ENCODE assay signal across 8 cellular contexts in the genomic region with DNA sequence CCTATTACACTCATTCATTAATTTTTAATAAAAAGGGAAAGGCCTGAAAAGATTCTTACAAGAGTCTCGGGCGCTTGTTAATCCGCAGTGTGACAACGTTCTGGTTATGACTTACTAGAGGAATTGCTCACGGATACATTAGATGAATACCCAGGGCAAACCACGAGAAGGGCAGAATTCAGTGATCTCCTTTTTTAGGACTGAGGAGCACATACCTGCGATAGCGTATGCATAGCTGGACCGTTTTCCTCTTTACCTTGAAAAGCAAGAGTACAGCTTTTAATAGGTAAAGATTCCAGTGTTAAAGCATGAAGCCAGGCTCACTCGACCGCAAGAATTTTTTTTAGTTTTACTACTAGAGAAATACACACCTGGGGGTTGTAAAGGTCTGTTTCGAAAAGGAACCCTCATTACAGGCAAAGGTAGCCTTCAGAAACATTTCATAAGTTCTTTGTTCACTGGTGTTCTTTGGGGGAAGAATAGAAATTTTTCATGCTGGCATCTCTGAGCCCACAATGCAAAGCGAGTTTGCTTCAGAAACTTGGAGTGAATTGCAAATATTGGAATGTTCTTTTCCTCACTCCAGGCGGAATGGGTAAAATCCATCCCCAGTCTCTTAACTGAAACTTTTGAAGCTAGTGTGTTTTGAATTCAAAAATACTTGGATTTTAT. TPM values are rescaled to one million over a fixed set of nuclear protein-coding genes. Genes with fewer than 3 reads are reported as not detected.
DNase-seq lines count a peak whose midpoint lies in the region; ATAC-seq and TF ChIP-seq lines count a peak whose summit lies in the region.

No MANE protein-coding gene starts in this region.

- TF ChIP-seq EP300 in stomach (IDR thresholded peaks at IDR 0.05) = no peak

- TF ChIP-seq POLR2A in stomach (IDR thresholded peaks at IDR 0.05) = no peak

- no peaks in the 10 kb centered on the region for H3K9me3 Mint-ChIP-seq in activated naive CD8-positive, alpha-beta T cell treated with anti-CD3 and anti-CD28 coated beads, Interleukin-2, amount 50 U/mL, for 24 hours

- H3K27me3 ChIP-seq in cardiac muscle cell (no peaks in the 10 kb centered on the region), iPS-18a (ENCODE audit: control insufficient read depth, insufficient read depth, low read length) (no peaks in the 10 kb centered on the region), stomach (no peaks in the 10 kb centered on the region)

- H3K4me3 ChIP-seq in cardiac muscle cell = peak overlapping the region; percentile 95
- peak overlapping the region; percentile 99 for H3K4me3 ChIP-seq in iPS-18a (ENCODE audit: low read length)
- peak overlapping the region; percentile 55 to 96 (median 79) for H3K4me3 ChIP-seq in stomach

- no peaks in the 10 kb centered on the region for H3K9me3 ChIP-seq in cardiac muscle cell (ENCODE audit: low read depth)
- no peaks in the 10 kb centered on the region for H3K9me3 ChIP-seq in iPS-18a (ENCODE audit: control insufficient read depth, low read depth, low read length)
- no peaks in the 10 kb centered on the region for H3K9me3 ChIP-seq in stomach

- peak overlapping the region; percentile 90 for H3K27ac Mint-ChIP-seq in activated naive CD8-positive, alpha-beta T cell treated with anti-CD3 and anti-CD28 coated beads, Interleukin-2, amount 50 U/mL, for 24 hours

- H3K36me3 Mint-ChIP-seq in activated naive CD8-positive, alpha-beta T cell treated with anti-CD3 and anti-CD28 coated beads, Interleukin-2, amount 50 U/mL, for 24 hours (ENCODE audit: low read depth) = peaks cover 30% of the 10 kb centered on the region

- peak overlapping the region; percentile 92 for H3K4me3 Mint-ChIP-seq in activated naive CD8-positive, alpha-beta T cell treated with anti-CD3 and anti-CD28 coated beads, Interleukin-2, amount 50 U/mL, for 24 hours

- DNase-seq in cardiac muscle cell (ENCODE audit: low read depth in 1 of 2, low spot score in 1 of 2) (peak in 1 of 2 donors; percentile 54), left cardiac atrium (no peak), stomach (no peak), KBM-7 (no peak)
- no peak for DNase-seq in activated naive CD8-positive, alpha-beta T cell treated with anti-CD3 and anti-CD28 coated beads, Interleukin-2, amount 50 U/mL, for 24 hours

- H3K4me1 Mint-ChIP-seq in activated naive CD8-positive, alpha-beta T cell treated with anti-CD3 and anti-CD28 coated beads, Interleukin-2, amount 50 U/mL, for 24 hours = peaks cover 43% of the 10 kb centered on the region

- H3K27ac ChIP-seq in cardiac muscle cell (peak overlapping the region; percentile 100), iPS-18a (ENCODE audit: low read length) (peak overlapping the region; percentile 97), stomach (peak overlapping the region; percentile 98 to 100 (median 100))

- in situ Hi-C loops in KBM-7 (cut with MboI; ENCODE audit: low pct_unique_long_range_greater_than_20kb, low sequenced_read_pairs) = no loop called here

- peaks cover 15% of the 10 kb centered on the region for H3K4me1 ChIP-seq in cardiac muscle cell (ENCODE audit: low read depth)
- H3K4me1 ChIP-seq in iPS-18a (ENCODE audit: control insufficient read depth, low read depth, low read length) = peaks cover 8% of the 10 kb centered on the region
- peaks cover 36 to 54% (median 43%) of the 10 kb centered on the region in 4 donors for H3K4me1 ChIP-seq in stomach

- WGBS in stomach, 5 donors = 2 to 6% (median 3%) methylated on average over 14 of the region's 14 CpGs

- H3K27me3 Mint-ChIP-seq in activated naive CD8-positive, alpha-beta T cell treated with anti-CD3 and anti-CD28 coated beads, Interleukin-2, amount 50 U/mL, for 24 hours = no peaks in the 10 kb centered on the region

- intact Hi-C loops in left cardiac atrium (cut with DNase I) (no loop called here), stomach (cut with DNase I; ENCODE audit: low total_unique reads) (no loop called here)

- no peaks in the 10 kb centered on the region for H3K36me3 ChIP-seq in cardiac muscle cell
- peaks cover 3% of the 10 kb centered on the region for H3K36me3 ChIP-seq in iPS-18a (ENCODE audit: control insufficient read depth, low read depth, low read length)
- H3K36me3 ChIP-seq in stomach = peaks cover 0 to 11% (median under 1%) of the 10 kb centered on the region in 4 donors

- TF ChIP-seq CTCF in cardiac muscle cell (IDR thresholded peaks at IDR 0.05; ENCODE audit: low read depth, low read length) (no peak), stomach (IDR thresholded peaks at IDR 0.05) (no peak)

- ATAC-seq in left cardiac atrium (no peak), HG03139 (IDR thresholded peaks at IDR 0.05; ENCODE audit: unreplicated experiment) (peak; percentile 7), GM21515 (IDR thresholded peaks at IDR 0.05; ENCODE audit: unreplicated experiment) (no peak)
- ATAC-seq in activated naive CD8-positive, alpha-beta T cell treated with anti-CD3 and anti-CD28 coated beads, Interleukin-2, amount 50 U/mL, for 24 hours = peak; percentile 9

- peak overlapping the region; percentile 100 for H3K9ac ChIP-seq in iPS-18a (ENCODE audit: low read length)

RNA-seq across cellular contexts. Expression of gene MAPK1IP1L, which starts 0.9 kb away (rescaled TPM):
- total RNA-seq in cardiac muscle cell (79.6 and 83.5 TPM in 2 replicates), left cardiac atrium (10 to 100 TPM; 59.9 to 79.5 TPM), stomach (10 to 100 TPM in 4 of 5 donors, 1 to 10 TPM in 1; 7.0 to 53.1 (median 29.9) TPM)
- polyA plus RNA-seq in cardiac muscle cell (97.7 and 104 TPM in 2 replicates), stomach (10 to 100 TPM; 22.9 to 50.9 (median 27.2) TPM)

RNA-seq across cellular contexts. Expression of gene SOCS4, which starts 25.4 kb away (rescaled TPM):
- total RNA-seq in cardiac muscle cell (6.0 and 8.5 TPM in 2 replicates), left cardiac atrium (10 to 100 TPM; 16.9 to 24.9 TPM), stomach (10 to 100 TPM in 4 of 5 donors, 1 to 10 TPM in 1; 4.3 to 29.2 (median 18.1) TPM)
- polyA plus RNA-seq in cardiac muscle cell (6.5 and 8.4 TPM in 2 replicates), stomach (1 to 10 TPM; 4.1 to 8.4 (median 7.1) TPM)

RNA-seq across cellular contexts. Expression of gene WDHD1, which starts 25.5 kb away (rescaled TPM):
- total RNA-seq in cardiac muscle cell (4.9 and 5.4 TPM in 2 replicates), left cardiac atrium (1 to 10 TPM; 2.6 TPM), stomach (10 to 100 TPM in 1 of 5 donors, 1 to 10 TPM in 1, under 1 TPM in 2, not detected in 1; 0.29 to 15.6 (median 4.4) TPM)
- polyA plus RNA-seq in cardiac muscle cell (7.4 and 8.4 TPM in 2 replicates), stomach (1 to 10 TPM in 2 of 3 donors, under 1 TPM in 1; 0.87 to 1.6 (median 1.2) TPM)

Comparison
In these comparisons a context has a peak if more than half of its experiments do, and no peak if none do; other contexts are left out.
1. ATAC-seq: peak in HG03139 (single experiment) and activated naive CD8-positive, alpha-beta T cell treated with anti-CD3 and anti-CD28 coated beads, Interleukin-2, amount 50 U/mL, for 24 hours (single experiment); none in left cardiac atrium (0 of 2) and GM21515 (single experiment).
2. Peak in every context shown above with its lines, with median percentiles within 50 percentile points of each other: H3K27ac ChIP-seq and H3K4me3 ChIP-seq.